1 cellular context compared by ENCODE assay signal in genomic region chr1:53678046-53678445, GRCh38.
TF ChIP-seq lines count a peak whose summit lies in the region.

No MANE protein-coding gene starts in this region.

TF ChIP-seq in H1, 55 proteins besides CTCF, POLR2A, EP300 and RAD21:
- TF ChIP-seq TAF1 (IDR thresholded peaks at IDR 0.05; ENCODE audit: low read depth, low read length) (no peak), ASH2L (IDR thresholded peaks at IDR 0.05; ENCODE audit: low read length) (no peak), CHD7 (IDR thresholded peaks at IDR 0.05; ENCODE audit: insufficient replicate concordance, low read length) (no peak), TCF12 (IDR thresholded peaks at IDR 0.05; ENCODE audit: low read depth, low read length) (no peak), POLR2AphosphoS5 (IDR thresholded peaks at IDR 0.05; ENCODE audit: low read depth, low read length) (no peak), JUN (IDR thresholded peaks at IDR 0.05; ENCODE audit: low read depth, low read length) (no peak), EGR1 (IDR thresholded peaks at IDR 0.05; ENCODE audit: borderline replicate concordance, low read depth, low read length) (no peak)
